In genomic region chr20:36154696-36155628, GRCh38 we compare ENCODE assay signal across 1 cellular context.
TF ChIP-seq lines count a peak whose summit lies in the region.

Gene EPB41L1 (plus strand): TSS chr20:36154740. CDS start chr20:36173778, 19,038 bp downstream.

TF ChIP-seq in HepG2, 621 proteins besides CTCF, POLR2A, EP300 and RAD21 (continued from another document and continues in another):
- TF ChIP-seq SIX1 (CRISPR knock-in tag; IDR thresholded peaks at IDR 0.05; ENCODE audit: borderline replicate concordance) (no peak), THAP7 (CRISPR knock-in tag; IDR thresholded peaks at IDR 0.05) (0 out of 2 replicates have a peak, but pooled peaks have one; percentile 11), KDM6A (CRISPR knock-in tag; IDR thresholded peaks at IDR 0.05; ENCODE audit: low read depth) (no peak), JDP2 (CRISPR knock-in tag; IDR thresholded peaks at IDR 0.05; ENCODE audit: borderline replicate concordance) (no peak), KDM2A (CRISPR knock-in tag; IDR thresholded peaks at IDR 0.05; ENCODE audit: borderline replicate concordance, low read depth) (peak; percentile 44; the same call in 1 of the 2 replicates), NFE2L1 (CRISPR knock-in tag; IDR thresholded peaks at IDR 0.05; ENCODE audit: borderline replicate concordance) (no peak), KDM5A (IDR thresholded peaks at IDR 0.05; ENCODE audit: borderline replicate concordance, low read length) (no peak; the same call in 1 of the 2 replicates), ZZZ3 (CRISPR knock-in tag; IDR thresholded peaks at IDR 0.05; ENCODE audit: borderline replicate concordance) (no peak), ZFP41 (CRISPR knock-in tag; IDR thresholded peaks at IDR 0.05; ENCODE audit: borderline replicate concordance) (0 out of 2 replicates have a peak, but pooled peaks have one; percentile 71), ADNP (CRISPR knock-in tag; IDR thresholded peaks at IDR 0.05) (no peak), STAT5B (CRISPR knock-in tag; IDR thresholded peaks at IDR 0.05) (no peak), FOXM1 (CRISPR knock-in tag; IDR thresholded peaks at IDR 0.05) (no peak), ZNF784 (CRISPR knock-in tag; IDR thresholded peaks at IDR 0.05; ENCODE audit: borderline replicate concordance) (no peak; the same call in 1 of the 2 replicates), ZNF142 (CRISPR knock-in tag; IDR thresholded peaks at IDR 0.05) (no peak), ZBTB4 (CRISPR knock-in tag; IDR thresholded peaks at IDR 0.05; ENCODE audit: borderline replicate concordance) (0 out of 2 replicates have a peak, but pooled peaks have one; percentile 24), ZNF333 (CRISPR knock-in tag; IDR thresholded peaks at IDR 0.05; ENCODE audit: borderline replicate concordance) (no peak; the same call in 1 of the 2 replicates), ZNF451 (CRISPR knock-in tag; IDR thresholded peaks at IDR 0.05) (peak; percentile 76), PHF20 (CRISPR knock-in tag; IDR thresholded peaks at IDR 0.05) (no peak), SOX13 (IDR thresholded peaks at IDR 0.05) (no peak), SOX13 (CRISPR knock-in tag; conservative IDR thresholded peaks at IDR 0.05 in 1 of 2, IDR thresholded peaks at IDR 0.05 in 1 of 2) (no peak), ZNF230 (CRISPR knock-in tag; IDR thresholded peaks at IDR 0.05) (no peak), ZNF7 (CRISPR knock-in tag; IDR thresholded peaks at IDR 0.05) (no peak), LCORL (IDR thresholded peaks at IDR 0.05) (no peak), LCORL (CRISPR knock-in tag; IDR thresholded peaks at IDR 0.05) (no peak), DMTF1 (CRISPR knock-in tag; IDR thresholded peaks at IDR 0.05) (no peak), ZFP36 (IDR thresholded peaks at IDR 0.05; ENCODE audit: borderline replicate concordance, low read depth, low read length, partially characterized antibody) (no peak), ZNF770 (CRISPR knock-in tag; IDR thresholded peaks at IDR 0.05) (peak; percentile 62; the same call in 1 of the 2 replicates), ZNF788 (CRISPR knock-in tag; IDR thresholded peaks at IDR 0.05; ENCODE audit: borderline replicate concordance) (no peak), NFKBIZ (CRISPR knock-in tag; IDR thresholded peaks at IDR 0.05) (no peak), ZGPAT (CRISPR knock-in tag; IDR thresholded peaks at IDR 0.05) (no peak), ZNF768 (CRISPR knock-in tag; IDR thresholded peaks at IDR 0.05) (no peak), ETV6 (CRISPR knock-in tag; conservative IDR thresholded peaks at IDR 0.05) (no peak), ZNF83 (CRISPR knock-in tag; IDR thresholded peaks at IDR 0.05; ENCODE audit: borderline replicate concordance) (no peak), ERF (CRISPR knock-in tag; IDR thresholded peaks at IDR 0.05) (0 out of 2 replicates have a peak, but pooled peaks have one; percentile 24), PREB (CRISPR knock-in tag; IDR thresholded peaks at IDR 0.05) (no peak), TCF7L2 (IDR thresholded peaks at IDR 0.05; ENCODE audit: low read depth, low read length) (no peak), E2F1 (CRISPR knock-in tag; IDR thresholded peaks at IDR 0.05) (no peak), HINFP (CRISPR knock-in tag; IDR thresholded peaks at IDR 0.05; ENCODE audit: low read depth) (no peak), RCOR2 (CRISPR knock-in tag; IDR thresholded peaks at IDR 0.05) (no peak), TEAD2 (CRISPR knock-in tag; IDR thresholded peaks at IDR 0.05) (no peak), NFIC (IDR thresholded peaks at IDR 0.05; ENCODE audit: low read length) (no peak), HOXA3 (CRISPR knock-in tag; IDR thresholded peaks at IDR 0.05) (0 out of 2 replicates have a peak, but pooled peaks have one; percentile 29)
